ENCODE assay signal across 8 cellular contexts in the genomic region with DNA sequence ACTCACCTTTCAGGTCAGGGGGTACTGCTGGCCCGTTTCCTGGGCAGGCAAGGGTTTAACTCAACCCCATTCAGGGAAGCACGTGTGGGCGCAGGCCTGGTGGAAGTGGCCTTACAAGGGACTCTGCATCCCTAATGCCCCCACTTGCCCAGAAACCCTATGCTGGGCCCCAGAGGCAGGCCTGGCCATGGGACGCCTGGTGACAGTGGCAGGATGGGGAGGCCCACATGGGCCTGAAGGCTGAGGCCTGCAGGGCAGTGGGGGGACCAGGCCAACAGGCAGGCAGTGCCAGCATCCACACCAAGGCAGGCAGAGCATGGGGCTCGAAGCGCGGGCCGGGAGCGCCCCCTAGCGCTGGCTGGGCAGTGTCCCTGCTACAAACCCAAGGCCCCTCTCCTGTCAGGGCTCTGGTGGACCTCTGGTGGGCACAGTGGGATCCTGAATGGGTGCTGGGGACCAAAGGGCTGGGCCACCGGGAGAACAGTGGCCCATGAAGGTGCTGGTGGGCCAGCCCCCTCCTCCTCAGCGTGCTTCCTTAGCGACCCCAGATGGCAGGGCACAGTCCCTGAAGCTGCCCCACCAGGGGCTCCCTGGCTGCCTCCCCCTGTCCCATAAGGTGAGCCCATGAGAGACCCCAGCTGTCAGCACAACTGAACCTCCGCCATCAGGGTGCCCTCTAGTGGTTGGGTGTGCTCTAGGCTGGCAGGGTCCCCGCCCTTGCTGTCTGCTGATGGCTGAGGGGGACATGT. TPM values are rescaled to one million over a fixed set of nuclear protein-coding genes. Genes with fewer than 3 reads are reported as not detected.
DNase-seq lines count a peak whose midpoint lies in the region; ATAC-seq and TF ChIP-seq lines count a peak whose summit lies in the region.

No MANE protein-coding gene starts in this region.

- H2AFZ ChIP-seq in IMR-90 (replicated peaks; ENCODE audit: low read length, poor library complexity) (peak overlapping the region; percentile 37), SU-DHL-6 (ENCODE audit: low read depth, low read length, severe bottlenecking) (no peak overlapping the region)

- H3K14ac ChIP-seq in IMR-90 (replicated peaks; ENCODE audit: low read depth, low read length), result no peak overlapping the region

- no peaks in the 10 kb centered on the region for H3F3A ChIP-seq in SU-DHL-6 (ENCODE audit: insufficient read depth)

- no peak overlapping the region for H4K5ac ChIP-seq in IMR-90 (ENCODE audit: low read depth, low read length)

- no peak overlapping the region for H3K56ac ChIP-seq in IMR-90 (ENCODE audit: extremely low read depth, insufficient read depth, low read length)

- no peak overlapping the region for H2AK5ac ChIP-seq in IMR-90 (ENCODE audit: low read depth, low read length)

- no peak overlapping the region for H4K91ac ChIP-seq in IMR-90 (ENCODE audit: insufficient read depth, low read depth, low read length)

- TF ChIP-seq CTCF in IMR-90 (conservative IDR thresholded peaks at IDR 0.05; ENCODE audit: low read depth, low read length) (peak; percentile 93), SU-DHL-6 (IDR thresholded peaks at IDR 0.05; ENCODE audit: insufficient read depth, low read length, poor library complexity, severe bottlenecking) (peak; percentile 83), cardiac muscle cell (IDR thresholded peaks at IDR 0.05; ENCODE audit: low read depth, low read length) (peak; percentile 86), prostate gland (IDR thresholded peaks at IDR 0.05) (peak; percentile 79 to 92 (median 81)), uterus (IDR thresholded peaks at IDR 0.05) (peak; percentile 50 to 68 (median 60))

- DNase-seq in Daoy (ENCODE audit: low read depth) (peak; percentile 82), IMR-90 (peak; percentile 46), cardiac muscle cell (ENCODE audit: low read depth in 1 of 2, low spot score in 1 of 2) (peak; percentile 69 to 84), prostate gland (ENCODE audit: low spot score) (peak; percentile 62), uterus (peak in 1 of 2 donors; percentile 37)
- DNase-seq in activated naive CD8-positive, alpha-beta T cell treated with anti-CD3 and anti-CD28 coated beads, Interleukin-2, amount 10 ng/mL, durations not matched to agents 7 days and 5 days, result peak; percentile 86

- no peaks in the 10 kb centered on the region for H3K9me2 ChIP-seq in SU-DHL-6 (replicated peaks; ENCODE audit: insufficient read depth, low read length)

- H2BK20ac ChIP-seq in IMR-90 (ENCODE audit: low read depth, low read length), result no peak overlapping the region

- no peak overlapping the region for H3K9ac ChIP-seq in IMR-90 (ENCODE audit: low read depth, low read length)
- no peak overlapping the region for H3K9ac ChIP-seq in SU-DHL-6 (ENCODE audit: low read length)

- H3K4me3 ChIP-seq in IMR-90 (ENCODE audit: insufficient read depth, low read depth, low read length), result no peak overlapping the region
- no peak overlapping the region for H3K4me3 ChIP-seq in SU-DHL-6 (ENCODE audit: insufficient read depth, low read length, poor library complexity, severe bottlenecking)
- H3K4me3 ChIP-seq in cardiac muscle cell, result no peak overlapping the region
- no peak overlapping the region for H3K4me3 ChIP-seq in prostate gland
- no peak overlapping the region for H3K4me3 ChIP-seq in uterus

- H3K4me2 ChIP-seq in IMR-90 (ENCODE audit: low read depth, low read length) (no peak overlapping the region), SU-DHL-6 (ENCODE audit: low read depth, low read length, poor library complexity, severe bottlenecking) (no peak overlapping the region)

- H4K20me1 ChIP-seq in IMR-90 (ENCODE audit: insufficient read depth, low read length) (peaks cover 16% of the 10 kb centered on the region), SU-DHL-6 (ENCODE audit: low read depth, low read length) (no peaks in the 10 kb centered on the region)

- H3K36me3 Mint-ChIP-seq in activated naive CD8-positive, alpha-beta T cell treated with anti-CD3 and anti-CD28 coated beads, Interleukin-2, amount 10 ng/mL, durations not matched to agents 7 days and 5 days, result peaks cover 1% of the 10 kb centered on the region

- no peak overlapping the region for H3K4ac ChIP-seq in IMR-90 (ENCODE audit: low read depth, low read length)

- no TSS peak for BruUV-seq in IMR-90 (replicated peaks; lab: Mats Ljungman, UMichigan)

- H3K79me2 ChIP-seq in SU-DHL-6 (ENCODE audit: insufficient read depth, low read length), result no peaks in the 10 kb centered on the region

- H2AK9ac ChIP-seq in IMR-90 (replicated peaks; ENCODE audit: low read depth, low read length, poor library complexity), result no peak overlapping the region

- no peak overlapping the region for H3K18ac ChIP-seq in IMR-90 (ENCODE audit: low read depth, low read length)

- H3K9me3 ChIP-seq in IMR-90 (ENCODE audit: control insufficient read depth, insufficient read depth, low read length), result no peaks in the 10 kb centered on the region
- no peaks in the 10 kb centered on the region for H3K9me3 ChIP-seq in SU-DHL-6 (ENCODE audit: insufficient read depth, low read length)
- no peaks in the 10 kb centered on the region for H3K9me3 ChIP-seq in cardiac muscle cell (ENCODE audit: low read depth)
- no peaks in the 10 kb centered on the region for H3K9me3 ChIP-seq in prostate gland
- no peaks in the 10 kb centered on the region for H3K9me3 ChIP-seq in uterus

- no peak overlapping the region for H2BK5ac ChIP-seq in IMR-90 (ENCODE audit: low read depth, low read length, poor library complexity, severe bottlenecking)

- ATAC-seq in IMR-90 (ENCODE audit: low read depth), result peak; percentile 95
- ATAC-seq in activated naive CD8-positive, alpha-beta T cell treated with anti-CD3 and anti-CD28 coated beads, Interleukin-2, amount 10 ng/mL, durations not matched to agents 7 days and 5 days (ENCODE audit: low read depth), result peak; percentile 85
- no peak for ATAC-seq in GM21786 (IDR thresholded peaks at IDR 0.05; ENCODE audit: unreplicated experiment)

- no peaks in the 10 kb centered on the region for H3K27me3 ChIP-seq in IMR-90 (ENCODE audit: control insufficient read depth, insufficient read depth, low read length)
- no peaks in the 10 kb centered on the region for H3K27me3 ChIP-seq in SU-DHL-6 (ENCODE audit: low read length)
- H3K27me3 ChIP-seq in cardiac muscle cell, result no peaks in the 10 kb centered on the region
- no peaks in the 10 kb centered on the region for H3K27me3 ChIP-seq in prostate gland (replicated peaks; ENCODE audit: insufficient read depth)
- H3K27me3 ChIP-seq in uterus, result no peaks in the 10 kb centered on the region

- 0% methylated on average over 1 of the region's 15 CpGs; no CpG with 5 or more reads in 1 of the 2 experiments for WGBS in IMR-90 (ENCODE audit: extremely low coverage in 2 of 2, insufficient read length in 1 of 2), 2 experiments
- WGBS in prostate gland, result 32% methylated on average over 13 of the region's 15 CpGs

- no peak overlapping the region for H3K23ac ChIP-seq in IMR-90 (ENCODE audit: low read depth, low read length)

- POLR2A ChIA-PET in IMR-90 (lab: Charles Lee; ENCODE audit: unreplicated experiment), result no interaction called here
- POLR2A ChIA-PET in activated naive CD8-positive, alpha-beta T cell treated with anti-CD3 and anti-CD28 coated beads, Interleukin-2, amount 10 ng/mL, durations not matched to agents 7 days and 5 days (lab: Charles Lee), result interaction anchor here (2.5 kb wide), 1 partner anchor 63 kb away, joined by 7 read pairs; no protein-coding TSS in a partner anchor

- H3K27ac ChIP-seq in IMR-90 (ENCODE audit: insufficient read depth, low read length) (no peak overlapping the region), SU-DHL-6 (ENCODE audit: low read depth, low read length) (no peak overlapping the region), cardiac muscle cell (no peak overlapping the region), prostate gland (no peak overlapping the region), uterus (no peak overlapping the region)

- H3K36me3 ChIP-seq in IMR-90 (ENCODE audit: control insufficient read depth, insufficient read depth, low read length), result peaks cover 19% of the 10 kb centered on the region
- H3K36me3 ChIP-seq in SU-DHL-6 (ENCODE audit: low read length), result no peaks in the 10 kb centered on the region
- H3K36me3 ChIP-seq in cardiac muscle cell, result peaks cover 5% of the 10 kb centered on the region
- peaks cover 0 to 2% of the 10 kb centered on the region in 2 donors for H3K36me3 ChIP-seq in prostate gland
- no peaks in the 10 kb centered on the region for H3K36me3 ChIP-seq in uterus

- in situ Hi-C loops in IMR-90 (cut with MboI; ENCODE audit: low sequenced_read_pairs), result loop anchor here (5.0 kb wide), 1 partner anchor 68 kb away; no protein-coding TSS in a partner anchor

- H2BK120ac ChIP-seq in IMR-90 (ENCODE audit: low read depth, low read length), result no peak overlapping the region

- H3K27ac Mint-ChIP-seq in activated naive CD8-positive, alpha-beta T cell treated with anti-CD3 and anti-CD28 coated beads, Interleukin-2, amount 10 ng/mL, durations not matched to agents 7 days and 5 days, result no peak overlapping the region

- H3K4me1 ChIP-seq in IMR-90 (ENCODE audit: control insufficient read depth, insufficient read depth, low read length), result no peaks in the 10 kb centered on the region
- H3K4me1 ChIP-seq in cardiac muscle cell (ENCODE audit: low read depth), result no peaks in the 10 kb centered on the region
- H3K4me1 ChIP-seq in prostate gland (replicated peaks), result peaks cover 8% of the 10 kb centered on the region
- H3K4me1 ChIP-seq in uterus, result no peaks in the 10 kb centered on the region

- no peak overlapping the region for H4K8ac ChIP-seq in IMR-90 (ENCODE audit: low read depth in 2 of 2, low read length in 2 of 2)

- no peak overlapping the region for H2BK15ac ChIP-seq in IMR-90 (ENCODE audit: low read depth, low read length)

- no peaks in the 10 kb centered on the region for H3K9me3 Mint-ChIP-seq in activated naive CD8-positive, alpha-beta T cell treated with anti-CD3 and anti-CD28 coated beads, Interleukin-2, amount 10 ng/mL, durations not matched to agents 7 days and 5 days

- no peaks in the 10 kb centered on the region for H3K9me1 ChIP-seq in IMR-90 (ENCODE audit: insufficient read depth, low read length)

- peak; percentile 96 for TF ChIP-seq RAD21 in IMR-90 (IDR thresholded peaks at IDR 0.05; ENCODE audit: low read length)

- intact Hi-C loops in IMR-90 (cut with micrococcal nuclease), result loop anchor here (1.0 to 5.0 kb wide), 2 partner anchors 62 to 102 kb away; no protein-coding TSS in a partner anchor
- intact Hi-C loops in prostate gland (cut with DNase I), result loop anchor here (5.0 kb wide), 2 partner anchors 48 to 63 kb away; no protein-coding TSS in a partner anchor
- intact Hi-C loops in uterus (cut with DNase I; ENCODE audit: low total_unique reads), result no loop called here

- H3K79me1 ChIP-seq in IMR-90 (ENCODE audit: low read depth in 1 of 2, low read length in 2 of 2), result no peaks in the 10 kb centered on the region

- H3K4me1 Mint-ChIP-seq in activated naive CD8-positive, alpha-beta T cell treated with anti-CD3 and anti-CD28 coated beads, Interleukin-2, amount 10 ng/mL, durations not matched to agents 7 days and 5 days, result no peaks in the 10 kb centered on the region

- CTCF ChIA-PET in IMR-90 (lab: Yijun Ruan, JAX), result interaction anchor here (0.6 to 1.7 kb wide), 10 partner anchors 11 to 1326 kb away, joined by 3 to 8 read pairs (median 3); no protein-coding TSS in a partner anchor

- H3K4me3 Mint-ChIP-seq in activated naive CD8-positive, alpha-beta T cell treated with anti-CD3 and anti-CD28 coated beads, Interleukin-2, amount 10 ng/mL, durations not matched to agents 7 days and 5 days, result no peak overlapping the region

- TF ChIP-seq POLR2A in IMR-90 (IDR thresholded peaks at IDR 0.05; ENCODE audit: low read depth, low read length), result peak; percentile 59
- TF ChIP-seq POLR2A in prostate gland (IDR thresholded peaks at IDR 0.05), result no peak
- TF ChIP-seq POLR2A in uterus (IDR thresholded peaks at IDR 0.05), result no peak

- no peaks in the 10 kb centered on the region for H3K27me3 Mint-ChIP-seq in activated naive CD8-positive, alpha-beta T cell treated with anti-CD3 and anti-CD28 coated beads, Interleukin-2, amount 10 ng/mL, durations not matched to agents 7 days and 5 days

- dilution Hi-C loops in IMR-90 (cut with HindIII; ENCODE audit: low sequenced_read_pairs, unreplicated experiment), result no loop called here

RNA-seq across cellular contexts. Expression of gene FGFR3, which starts 16.8 kb away (rescaled TPM):
- 0.46 and 1.0 TPM in 2 replicates for total RNA-seq in Daoy (2014; rRNA removed; shearing (Covaris generic))
- 0.18 and 0.28 TPM in 2 replicates for total RNA-seq in IMR-90 (2012; rRNA removed)
- 0.67 and 0.93 TPM in 2 replicates for polyA plus RNA-seq in IMR-90 (2012; rRNA removed)
- 0.34 and 0.74 TPM in 2 replicates for polyA plus RNA-seq in IMR-90 (2012; cell fraction: cytosol; rRNA removed)
- 0.93 and 4.6 TPM in 2 replicates for polyA plus RNA-seq in IMR-90 (2012; cell fraction: nucleus; rRNA removed; ENCODE audit: low replicate concordance)
- total RNA-seq in activated naive CD8-positive, alpha-beta T cell treated with anti-CD3 and anti-CD28 coated beads, Interleukin-2, amount 10 ng/mL, durations not matched to agents 7 days and 5 days, result under 1 TPM in 1 of 2 experiments, not detected in 1; 0.14 TPM
- 44.3 and 47.3 TPM in 2 replicates for total RNA-seq in cardiac muscle cell
- polyA plus RNA-seq in cardiac muscle cell, result 39.2 and 40.9 TPM in 2 replicates
- 10 to 100 TPM in 1 of 2 donors, 1 to 10 TPM in 1; 8.7 to 78.2 TPM for total RNA-seq in prostate gland
- total RNA-seq in uterus, result 1 to 10 TPM in 3 of 4 donors, under 1 TPM in 1; 0.29 to 6.4 (median 4.3) TPM

RNA-seq across cellular contexts. Expression of gene LETM1, which starts 46.0 kb away (rescaled TPM):
- 48.9 and 56.6 TPM in 2 replicates for total RNA-seq in Daoy (2014; rRNA removed; shearing (Covaris generic))
- 49.3 and 68.0 TPM in 2 replicates for total RNA-seq in IMR-90 (2012; rRNA removed)
- polyA plus RNA-seq in IMR-90 (2012; rRNA removed), result 25.0 and 28.2 TPM in 2 replicates
- 14.8 and 16.4 TPM in 2 replicates for polyA plus RNA-seq in IMR-90 (2012; cell fraction: cytosol; rRNA removed)
- 60.7 and 127 TPM in 2 replicates for polyA plus RNA-seq in IMR-90 (2012; cell fraction: nucleus; rRNA removed; ENCODE audit: low replicate concordance)
- 10 to 100 TPM; 44.0 to 45.8 TPM for total RNA-seq in activated naive CD8-positive, alpha-beta T cell treated with anti-CD3 and anti-CD28 coated beads, Interleukin-2, amount 10 ng/mL, durations not matched to agents 7 days and 5 days
- total RNA-seq in cardiac muscle cell, result 53.3 and 61.5 TPM in 2 replicates
- polyA plus RNA-seq in cardiac muscle cell, result 22.5 and 23.3 TPM in 2 replicates
- total RNA-seq in prostate gland, result 10 to 100 TPM; 32.1 to 63.1 TPM
- total RNA-seq in uterus, result 10 to 100 TPM; 12.4 to 44.3 (median 31.3) TPM
